ENCODE assay signal across 8 cellular contexts in genomic region chr1:179142889-179143299, GRCh38.
DNase-seq lines count a peak whose midpoint lies in the region; ATAC-seq and TF ChIP-seq lines count a peak whose summit lies in the region.

No MANE protein-coding gene starts in this region.

- peaks cover 53% of the 10 kb centered on the region for H3K36me3 Mint-ChIP-seq in brain
- peaks cover 15% of the 10 kb centered on the region for H3K36me3 Mint-ChIP-seq in memory B cell

- H3K27me3 ChIP-seq in BLaER1 (no peaks in the 10 kb centered on the region), MG63 (no peaks in the 10 kb centered on the region)

- H3K36me3 ChIP-seq in BLaER1 = peaks cover 29% of the 10 kb centered on the region
- peaks cover 23% of the 10 kb centered on the region for H3K36me3 ChIP-seq in MG63

- ATAC-seq in memory B cell (ENCODE audit: low read depth) (peak; percentile 56), HG03342 (IDR thresholded peaks at IDR 0.05; ENCODE audit: unreplicated experiment) (no peak)

- H4K20me1 ChIP-seq in BLaER1 = no peaks in the 10 kb centered on the region

- H3K27ac Mint-ChIP-seq in brain (peak overlapping the region in 3 of 5 experiments; percentile 48 to 81 (median 77)), memory B cell (peak overlapping the region; percentile 62)

- H3K4me1 ChIP-seq in BLaER1 = peaks cover 26% of the 10 kb centered on the region

- H3K4me3 ChIP-seq in BLaER1 (no peak overlapping the region), MG63 (peak overlapping the region; percentile 59)

- H3K4me3 Mint-ChIP-seq in brain (peak overlapping the region in 2 of 5 experiments; percentile 37 to 82), memory B cell (no peak overlapping the region)

- DNase-seq in MG63 (peak; percentile 70), memory B cell (ENCODE audit: low spot score in 2 of 2) (no peak), NCI-H2227 treated with DMSO at 0.1 percent for 48 hours (lab: John Stamatoyannopoulos, UW) (no peak), NCI-H82 treated with DMSO at 0.1 percent for 48 hours (lab: John Stamatoyannopoulos, UW; ENCODE audit: unreplicated experiment) (no peak), NCI-H146 (lab: John Stamatoyannopoulos, UW) (no peak)

- H3K9ac ChIP-seq in BLaER1 = no peak overlapping the region

- H3K4me1 Mint-ChIP-seq in brain (peaks cover 17% of the 10 kb centered on the region), memory B cell (peaks cover 22% of the 10 kb centered on the region)

- peaks cover 14% of the 10 kb centered on the region for H3K9me3 ChIP-seq in BLaER1
- no peaks in the 10 kb centered on the region for H3K9me3 ChIP-seq in MG63

- no peaks in the 10 kb centered on the region for H3K27me3 Mint-ChIP-seq in brain
- no peaks in the 10 kb centered on the region for H3K27me3 Mint-ChIP-seq in memory B cell

- H3K4me2 ChIP-seq in BLaER1 = peak overlapping the region; percentile 39

- H3K27ac ChIP-seq in BLaER1 = no peak overlapping the region

- no peak for TF ChIP-seq CTCF in brain (conservative IDR thresholded peaks at IDR 0.05)

- H3K9me3 Mint-ChIP-seq in brain = peaks cover 4 to 19% (median 7%) of the 10 kb centered on the region in 5 experiments
- no peaks in the 10 kb centered on the region for H3K9me3 Mint-ChIP-seq in memory B cell
